In the genomic region with DNA sequence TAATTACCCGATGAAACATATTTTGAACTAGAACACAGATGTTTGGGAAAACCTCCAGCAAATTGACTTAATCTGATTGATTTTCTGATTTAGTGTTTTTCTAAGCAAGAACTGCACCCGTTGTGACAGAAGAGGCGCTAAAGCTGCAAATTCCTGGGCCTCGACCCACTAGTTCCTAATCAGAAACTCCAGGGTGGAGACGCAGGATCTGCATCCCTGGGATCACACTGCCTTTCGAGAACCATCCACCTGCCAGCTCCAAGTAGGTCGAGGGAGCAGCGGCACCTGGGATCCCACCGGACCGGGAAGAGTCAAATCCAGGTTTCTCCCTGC, we compare ENCODE assay signal across 9 cellular contexts.
DNase-seq lines count a peak whose midpoint lies in the region; ATAC-seq, FAIRE-seq and TF ChIP-seq lines count a peak whose summit lies in the region.
"Had no signal": no experiment of that assay in that cellular context is flagged by ENCODE, and none has a peak within 500 bp of the region (broad histone marks: within the 10 kb centered on the region; RNA-seq: fewer than 3 reads in every experiment).

No MANE protein-coding gene starts in this region.

- no peaks in the 10 kb centered on the region for H3K9me3 ChIP-seq in effector memory CD4-positive, alpha-beta T cell (ENCODE audit: control insufficient read depth, low read length)

- TF ChIP-seq CTCF in natural killer cell (IDR thresholded peaks at IDR 0.05), result no peak

- DNase-seq in NCI-H1694 (lab: John Stamatoyannopoulos, UW) (peak; percentile 48), NCI-H1694 treated with DMSO at 0.1 percent for 48 hours (lab: John Stamatoyannopoulos, UW) (no peak), LHCN-M2 (ENCODE audit: low read depth) (peak; percentile 4), natural killer cell (no peak), posterior vena cava (ENCODE audit: low spot score) (no peak), HTR-8/SVneo (ENCODE audit: insufficient read length, low spot score) (no peak), germinal center (ENCODE audit: low spot score) (no peak)
- DNase-seq in effector memory CD4-positive, alpha-beta T cell, result no peak

- no peak overlapping the region for H3K27ac ChIP-seq in effector memory CD4-positive, alpha-beta T cell (ENCODE audit: insufficient read depth, low read length, poor library complexity, severe bottlenecking)

- peaks cover 7% of the 10 kb centered on the region for H3K4me1 ChIP-seq in effector memory CD4-positive, alpha-beta T cell (ENCODE audit: control insufficient read depth, insufficient read depth, low read length, poor library complexity, severe bottlenecking)

- peaks cover 8 to 24% of the 10 kb centered on the region in 2 donors for H3K4me1 Mint-ChIP-seq in natural killer cell

- H3K27me3 ChIP-seq in effector memory CD4-positive, alpha-beta T cell (replicated peaks; ENCODE audit: control insufficient read depth, insufficient read depth, low read length, poor library complexity, severe bottlenecking), result no peaks in the 10 kb centered on the region

- H3K4me3 Mint-ChIP-seq in natural killer cell, result peak overlapping the region; percentile 90

- no peaks in the 10 kb centered on the region for H3K36me3 Mint-ChIP-seq in natural killer cell

- H3K27me3 Mint-ChIP-seq in natural killer cell (ENCODE audit: low read depth in 2 of 2), result peaks cover 21 to 36% of the 10 kb centered on the region in 2 donors

- peak overlapping the region; percentile 63 for H3K4me3 ChIP-seq in effector memory CD4-positive, alpha-beta T cell (ENCODE audit: insufficient read depth, low read depth, low read length, poor library complexity, severe bottlenecking)

- intact Hi-C loops in natural killer cell (cut with micrococcal nuclease), result loop anchor here (5.0 kb wide), 1 partner anchor 825 kb away; no protein-coding TSS in a partner anchor
- intact Hi-C loops in posterior vena cava (cut with DNase I), result no loop called here

- FAIRE-seq in HTR-8/SVneo (lab: Jason Lieb, UNC), result no peak
- FAIRE-seq: A204.1 had no signal

- no peaks in the 10 kb centered on the region for H3K36me3 ChIP-seq in effector memory CD4-positive, alpha-beta T cell (ENCODE audit: control insufficient read depth, insufficient read depth, low read length)

- H3K9me3 Mint-ChIP-seq in natural killer cell, result no peaks in the 10 kb centered on the region

- H3K27ac Mint-ChIP-seq in natural killer cell, result peak overlapping the region; percentile 41 to 82

- peak; percentile 3 to 7 (median 3) for ATAC-seq in natural killer cell

Comparison
In these comparisons a context has a peak if more than half of its experiments do, and no peak if none do; other contexts are left out.
1. DNase-seq: peak in NCI-H1694 (single experiment) and LHCN-M2 (single experiment); none in NCI-H1694 treated with DMSO at 0.1 percent for 48 hours (single experiment), effector memory CD4-positive, alpha-beta T cell (0 of 3), natural killer cell (single experiment), posterior vena cava (single experiment), HTR-8/SVneo (single experiment) and germinal center (single experiment).